In genomic region chr1:52400131-52400530, GRCh38 we compare ENCODE assay signal across 14 cellular contexts. TPM values are rescaled to one million over a fixed set of nuclear protein-coding genes. Genes with fewer than 3 reads are reported as not detected.
DNase-seq lines count a peak whose midpoint lies in the region; ATAC-seq and TF ChIP-seq lines count a peak whose summit lies in the region.
"Had no signal": no experiment of that assay in that cellular context is flagged by ENCODE, and none has a peak within 500 bp of the region (broad histone marks: within the 10 kb centered on the region; RNA-seq: fewer than 3 reads in every experiment).

No MANE protein-coding gene starts in this region.

- H3K4me3 ChIP-seq in PC-3 (ENCODE audit: low read length) (no peak overlapping the region), trophoblast cell (ENCODE audit: low read depth, low read length) (no peak overlapping the region), psoas muscle (no peak overlapping the region)
- H3K4me3 ChIP-seq: GM23248 had no signal

- H2BK5ac ChIP-seq in trophoblast cell (ENCODE audit: low read depth, low read length, poor library complexity) = no peak overlapping the region

- H2BK12ac ChIP-seq in trophoblast cell (ENCODE audit: low read length) = no peak overlapping the region

- no peaks in the 10 kb centered on the region for H3K9me2 ChIP-seq in PC-3 (replicated peaks; ENCODE audit: low read length)

- BruUV-seq in PC-3 (replicated peaks; lab: Mats Ljungman, UMichigan) = no TSS peak

- no peak overlapping the region for H3K4ac ChIP-seq in trophoblast cell (ENCODE audit: low read depth, low read length)

- H3K79me2 ChIP-seq in PC-3 (ENCODE audit: low read length) (peaks cover 43% of the 10 kb centered on the region), trophoblast cell (ENCODE audit: control insufficient read depth, insufficient read depth, low read length, poor library complexity) (no peaks in the 10 kb centered on the region)

- no peak overlapping the region for H2AFZ ChIP-seq in PC-3 (ENCODE audit: low read length)
- H2AFZ ChIP-seq in trophoblast cell (ENCODE audit: insufficient read depth, low read length, poor library complexity) = no peak overlapping the region
- H2AFZ ChIP-seq: GM23248 had no signal

- no peak overlapping the region for H4K91ac ChIP-seq in trophoblast cell (ENCODE audit: low read depth, low read length)

- TF ChIP-seq CTCF in PC-3 (conservative IDR thresholded peaks at IDR 0.05; ENCODE audit: low read depth, low read length) (no peak), psoas muscle (IDR thresholded peaks at IDR 0.05) (no peak)

- H3K23ac ChIP-seq in trophoblast cell (ENCODE audit: low read length) = no peak overlapping the region

- intact Hi-C loops in PC-3 (cut with micrococcal nuclease) (loop anchor here (10.0 kb wide), 1 partner anchor 275 kb away; no protein-coding TSS in a partner anchor), psoas muscle (cut with DNase I) (no loop called here)

- H4K12ac ChIP-seq in trophoblast cell (ENCODE audit: low read depth, low read length) = no peak overlapping the region

- no peak overlapping the region for H4K8ac ChIP-seq in trophoblast cell (ENCODE audit: low read depth, low read length)

- H3K14ac ChIP-seq in trophoblast cell (ENCODE audit: low read length) = no peak overlapping the region

- peak; percentile 15 for DNase-seq in ELR (ENCODE audit: low read depth)
- peak; percentile 47 for DNase-seq in PC-3
- DNase-seq in dermis blood vessel endothelial cell = peak; percentile 35
- DNase-seq in trophoblast cell = peak; percentile 6 to 47
- no peak for DNase-seq in psoas muscle
- no peak for DNase-seq in EL
- no peak for DNase-seq in dedifferentiated amniotic fluid mesenchymal stem cell (ENCODE audit: extremely low spot score)
- DNase-seq: BE2C; CD4-positive, alpha-beta memory T cell; DMS79; GF-D8; GM23248 had no signal

- peaks cover 43% of the 10 kb centered on the region for H3K36me3 ChIP-seq in PC-3 (ENCODE audit: low read depth, low read length)
- H3K36me3 ChIP-seq in trophoblast cell (ENCODE audit: control insufficient read depth in 1 of 2, insufficient read depth in 2 of 2, low read length in 2 of 2) = peaks cover 18 to 35% of the 10 kb centered on the region in 2 experiments
- H3K36me3 ChIP-seq in psoas muscle (ENCODE audit: insufficient read depth in 1 of 2, low read depth in 1 of 2) = no peaks in the 10 kb centered on the region
- H3K36me3 ChIP-seq: BE2C had no signal

- CTCF ChIA-PET in PC-3 (lab: Charles Lee) = interaction anchor here (0.6 kb wide), 1 partner anchor 411 kb away, joined by 4 read pairs; no protein-coding TSS in a partner anchor

- no CpG with 5 or more reads among the region's 6 CpGs for WGBS in trophoblast cell (ENCODE audit: extremely low coverage, insufficient coverage, insufficient read length)
- WGBS in psoas muscle, 3 donors = 90 to 96% (median 95%) methylated on average over 6 of the region's 6 CpGs

- no peak overlapping the region for H2BK120ac ChIP-seq in trophoblast cell (ENCODE audit: insufficient read depth, low read length, poor library complexity)

- 0 out of 2 replicates have a peak, but pooled peaks cover 5% of the 10 kb centered on the region for H4K20me1 ChIP-seq in PC-3 (ENCODE audit: low read length)

- no peak overlapping the region for H3K4me2 ChIP-seq in PC-3 (ENCODE audit: low read length)
- no peak overlapping the region for H3K4me2 ChIP-seq in trophoblast cell (ENCODE audit: low read length)

- no peak overlapping the region for H3K18ac ChIP-seq in trophoblast cell (ENCODE audit: low read length)

- peak; percentile 32 for ATAC-seq in PC-3
- no peak for ATAC-seq in psoas muscle
- ATAC-seq: HCT116 had no signal

- no peak overlapping the region for H2AK5ac ChIP-seq in trophoblast cell (ENCODE audit: low read length)

- peaks cover 5% of the 10 kb centered on the region for H3K79me1 ChIP-seq in trophoblast cell (ENCODE audit: low read length)

- H3K27me3 ChIP-seq in PC-3 (ENCODE audit: low read length) (no peaks in the 10 kb centered on the region), trophoblast cell (ENCODE audit: insufficient read depth, low read length) (no peaks in the 10 kb centered on the region), psoas muscle (ENCODE audit: insufficient read depth in 3 of 3, low read length in 2 of 3) (no peaks in the 10 kb centered on the region)
- H3K27me3 ChIP-seq: BE2C had no signal

- POLR2A ChIA-PET in PC-3 (lab: Charles Lee; ENCODE audit: unreplicated experiment) = no interaction called here

- H3K27ac ChIP-seq in PC-3 (ENCODE audit: low read length) = peak overlapping the region; percentile 42
- H3K27ac ChIP-seq in trophoblast cell (ENCODE audit: low read depth, low read length) = no peak overlapping the region
- H3K27ac ChIP-seq in psoas muscle = no peak overlapping the region
- H3K27ac ChIP-seq: C4-2B, GM23248 had no signal

- H3K4me1 ChIP-seq in PC-3 (ENCODE audit: insufficient read depth, low read length) (peaks cover 26% of the 10 kb centered on the region), trophoblast cell (ENCODE audit: control insufficient read depth in 1 of 2, insufficient read depth in 2 of 2, low read length in 2 of 2) (no peaks in the 10 kb centered on the region), psoas muscle (peaks cover 7% of the 10 kb centered on the region)
- H3K4me1 ChIP-seq: BE2C had no signal

- H3K9me3 ChIP-seq in PC-3 (ENCODE audit: low read length) = no peaks in the 10 kb centered on the region
- no peaks in the 10 kb centered on the region for H3K9me3 ChIP-seq in trophoblast cell (ENCODE audit: insufficient read depth, low read depth, low read length)
- H3K9me3 ChIP-seq in psoas muscle = no peaks in the 10 kb centered on the region
- H3K9me3 ChIP-seq: BE2C had no signal

- H3F3A ChIP-seq in PC-3 (ENCODE audit: low read length, unreplicated experiment) = no peaks in the 10 kb centered on the region

- H3K9ac ChIP-seq in PC-3 (ENCODE audit: low read length) = no peak overlapping the region
- no peak overlapping the region for H3K9ac ChIP-seq in trophoblast cell (ENCODE audit: low read length)
- H3K9ac ChIP-seq: GM23248 had no signal

RNA-seq across cellular contexts. Expression of gene ORC1, which starts 4.1 kb away (rescaled TPM):
- total RNA-seq in PC-3 (2014; rRNA removed) (23.7 and 28.9 TPM in 2 replicates), dermis blood vessel endothelial cell (2.9 and 11.2 TPM in 2 replicates), psoas muscle (under 1 TPM; 0.10 to 0.25 (median 0.19) TPM)
- 11.3 and 11.6 TPM in 2 replicates for polyA plus RNA-seq in trophoblast cell (2013)
- polyA plus RNA-seq in psoas muscle = 1 to 10 TPM in 1 of 3 donors, under 1 TPM in 2; 0.17 to 6.0 (median 0.39) TPM

RNA-seq across cellular contexts. Expression of gene PRPF38A, which starts 4.3 kb away (rescaled TPM):
- total RNA-seq in PC-3 (2014; rRNA removed) = 14.5 and 15.2 TPM in 2 replicates
- 15.1 and 23.0 TPM in 2 replicates for total RNA-seq in dermis blood vessel endothelial cell
- 58.2 and 60.9 TPM in 2 replicates for polyA plus RNA-seq in trophoblast cell (2013)
- 10 to 100 TPM; 11.6 to 25.6 (median 17.6) TPM for total RNA-seq in psoas muscle
- 10 to 100 TPM in 2 of 3 donors, 1 to 10 TPM in 1; 7.1 to 25.1 (median 16.2) TPM for polyA plus RNA-seq in psoas muscle

RNA-seq across cellular contexts. Expression of gene CC2D1B, which starts 34.1 kb away (rescaled TPM):
- total RNA-seq in PC-3 (2014; rRNA removed) (26.0 and 26.8 TPM in 2 replicates), dermis blood vessel endothelial cell (28.5 and 37.3 TPM in 2 replicates), psoas muscle (10 to 100 TPM; 30.3 to 47.8 (median 33.7) TPM)
- polyA plus RNA-seq in trophoblast cell (2013) = 20.1 and 21.0 TPM in 2 replicates
- polyA plus RNA-seq in psoas muscle = 10 to 100 TPM; 21.9 to 32.9 (median 27.9) TPM

Comparison
In these comparisons a context has a peak if more than half of its experiments do, and no peak if none do; other contexts are left out.
1. DNase-seq: peak in ELR (single experiment), PC-3 (single experiment), dermis blood vessel endothelial cell (single experiment) and trophoblast cell (2 of 2); none in psoas muscle (0 of 2), EL (single experiment) and dedifferentiated amniotic fluid mesenchymal stem cell (single experiment).